ENCODE assay signal across 3 cellular contexts in genomic region chr3:197837282-197837681, GRCh38.
TF ChIP-seq lines count a peak whose summit lies in the region.

No MANE protein-coding gene starts in this region.

TF ChIP-seq in A549, 52 proteins besides CTCF, POLR2A, EP300 and RAD21:
- TF ChIP-seq MAFK (IDR thresholded peaks at IDR 0.05; ENCODE audit: partially characterized antibody) (peak; percentile 85), ATOH8 (CRISPR knock-in tag; IDR thresholded peaks at IDR 0.05; ENCODE audit: low read depth) (no peak), FOSB (CRISPR knock-in tag; IDR thresholded peaks at IDR 0.05) (no peak), POLR2AphosphoS2 (conservative IDR thresholded peaks at IDR 0.05; ENCODE audit: low read length) (no peak), RCOR1 (IDR thresholded peaks at IDR 0.05; ENCODE audit: low read depth, low read length) (no peak), HOXB13 (CRISPR knock-in tag; IDR thresholded peaks at IDR 0.05; ENCODE audit: low read depth) (no peak), KDM5A (IDR thresholded peaks at IDR 0.05) (no peak)

TF ChIP-seq in IMR-90, 13 proteins besides CTCF, POLR2A, EP300 and RAD21:
- peak; percentile 96 for TF ChIP-seq MAFK (IDR thresholded peaks at IDR 0.05; ENCODE audit: low read depth, low read length)
- TF ChIP-seq RFX5 (IDR thresholded peaks at IDR 0.05; ENCODE audit: low read depth, low read length) = no peak

TF ChIP-seq in K562, 482 proteins besides CTCF, POLR2A, EP300 and RAD21:
- no peak for TF ChIP-seq RFX7 (CRISPR knock-in tag; IDR thresholded peaks at IDR 0.05)
- no peak for TF ChIP-seq FOXP1 (CRISPR knock-in tag; IDR thresholded peaks at IDR 0.05)
- TF ChIP-seq ZNF316 (IDR thresholded peaks at IDR 0.05) = peak; percentile 94
- no peak for TF ChIP-seq ZBTB12 (CRISPR knock-in tag; IDR thresholded peaks at IDR 0.05)
- peak; percentile 93 for TF ChIP-seq MAFF (IDR thresholded peaks at IDR 0.05; ENCODE audit: low read length)
- TF ChIP-seq MAFG (tag; conservative IDR thresholded peaks at IDR 0.05) = peak; percentile 80
- peak; percentile 85 for TF ChIP-seq C11orf30 (IDR thresholded peaks at IDR 0.05; ENCODE audit: low read depth)
- peak; percentile 93 for TF ChIP-seq MAFK (IDR thresholded peaks at IDR 0.05; ENCODE audit: low read length)
